Comparison of ENCODE assay signal across 12 cellular contexts in genomic region chr7:92790987-92791386, GRCh38. TPM values are rescaled to one million over a fixed set of nuclear protein-coding genes. Genes with fewer than 3 reads are reported as not detected.
DNase-seq lines count a peak whose midpoint lies in the region; ATAC-seq and TF ChIP-seq lines count a peak whose summit lies in the region.
"Had no signal": no experiment of that assay in that cellular context is flagged by ENCODE, and none has a peak within 500 bp of the region (broad histone marks: within the 10 kb centered on the region; RNA-seq: fewer than 3 reads in every experiment).

No MANE protein-coding gene starts in this region.

- POLR2A ChIA-PET in RWPE1 (lab: Yijun Ruan, JAX; ENCODE audit: low non-redundant PET): no interaction called here

- ATAC-seq in activated naive CD8-positive, alpha-beta T cell treated with anti-CD3 and anti-CD28 coated beads, Interleukin-2, amount 50 U/mL, for 24 hours: no peak
- peak; percentile 47 to 86 for ATAC-seq in left cardiac atrium

- H3K36me3 ChIP-seq in adipocyte (ENCODE audit: control insufficient read depth, insufficient read depth, low read length, severe bottlenecking) (no peaks in the 10 kb centered on the region), tibial artery (no peaks in the 10 kb centered on the region), HAP-1 (replicated peaks) (0 out of 2 replicates have a peak, but pooled peaks cover 3% of the 10 kb centered on the region)

- no peak overlapping the region for H3K9ac ChIP-seq in adipocyte (ENCODE audit: low read length)
- H3K9ac ChIP-seq: parathyroid adenoma had no signal

- peaks cover 22% of the 10 kb centered on the region for H3K9me3 Mint-ChIP-seq in activated naive CD8-positive, alpha-beta T cell treated with anti-CD3 and anti-CD28 coated beads, Interleukin-2, amount 50 U/mL, for 24 hours
- peaks cover 21% of the 10 kb centered on the region for H3K9me3 Mint-ChIP-seq in activated naive CD8-positive, alpha-beta T cell treated with anti-CD3 and anti-CD28 coated beads for 36 hours

- H3K36me3 Mint-ChIP-seq in activated naive CD8-positive, alpha-beta T cell treated with anti-CD3 and anti-CD28 coated beads, Interleukin-2, amount 50 U/mL, for 24 hours (ENCODE audit: low read depth): peaks cover 67% of the 10 kb centered on the region
- H3K36me3 Mint-ChIP-seq in activated naive CD8-positive, alpha-beta T cell treated with anti-CD3 and anti-CD28 coated beads for 36 hours: peaks cover 50% of the 10 kb centered on the region

- peak overlapping the region; percentile 71 for H3K27ac Mint-ChIP-seq in activated naive CD8-positive, alpha-beta T cell treated with anti-CD3 and anti-CD28 coated beads, Interleukin-2, amount 50 U/mL, for 24 hours
- H3K27ac Mint-ChIP-seq in activated naive CD8-positive, alpha-beta T cell treated with anti-CD3 and anti-CD28 coated beads for 36 hours: no peak overlapping the region
- H3K27ac Mint-ChIP-seq: activated T-cell treated with anti-CD3 and anti-CD28 coated beads, Interleukin-2, amount 50 U/mL, for 24 hours had no signal

- H3K4me3 ChIP-seq in adipocyte (ENCODE audit: low read length) (peak overlapping the region; percentile 43), tibial artery (no peak overlapping the region), HAP-1 (no peak overlapping the region)
- H3K4me3 ChIP-seq: esophagus squamous epithelium had no signal

- no peak for TF ChIP-seq CTCF in tibial artery (IDR thresholded peaks at IDR 0.05)
- TF ChIP-seq CTCF in RWPE1 (conservative IDR thresholded peaks at IDR 0.05; ENCODE audit: low read depth): no peak

- H3K4me3 Mint-ChIP-seq in activated naive CD8-positive, alpha-beta T cell treated with anti-CD3 and anti-CD28 coated beads, Interleukin-2, amount 50 U/mL, for 24 hours: no peak overlapping the region
- H3K4me3 Mint-ChIP-seq in activated naive CD8-positive, alpha-beta T cell treated with anti-CD3 and anti-CD28 coated beads for 36 hours: no peak overlapping the region
- H3K4me3 Mint-ChIP-seq: activated T-cell treated with anti-CD3 and anti-CD28 coated beads, Interleukin-2, amount 50 U/mL, for 24 hours had no signal

- DNase-seq in activated naive CD8-positive, alpha-beta T cell treated with anti-CD3 and anti-CD28 coated beads, Interleukin-2, amount 50 U/mL, for 24 hours: no peak
- no peak for DNase-seq in activated naive CD8-positive, alpha-beta T cell treated with anti-CD3 and anti-CD28 coated beads for 36 hours
- DNase-seq in adipocyte (ENCODE audit: low read depth): peak; percentile 74
- DNase-seq in left cardiac atrium: no peak
- DNase-seq in tibial artery: peak in 1 of 2 donors; percentile 72
- no peak for DNase-seq in RWPE1 (ENCODE audit: low spot score)
- DNase-seq in NCI-H187 treated with DMSO at 0.1 percent for 48 hours (lab: John Stamatoyannopoulos, UW): no peak
- DNase-seq in HAP-1 (ENCODE audit: low spot score in 2 of 2): no peak
- DNase-seq: activated T-cell treated with anti-CD3 and anti-CD28 coated beads, Interleukin-2, amount 50 U/mL, for 24 hours; esophagus squamous epithelium; stimulated activated CD4-positive, alpha-beta T cell treated with anti-CD3 and anti-CD28 coated beads, Interleukin-4, amount 100 ng/mL, for 4 hours had no signal

- CTCF ChIA-PET in RWPE1 (lab: Yijun Ruan, JAX): no interaction called here

- H3K9me3 ChIP-seq in adipocyte (ENCODE audit: control insufficient read depth, low read length) (peaks cover 11% of the 10 kb centered on the region), tibial artery (peaks cover 0 to 6% (median 3%) of the 10 kb centered on the region in 3 donors), HAP-1 (peaks cover 3% of the 10 kb centered on the region; the same call in 1 of the 2 replicates)

- peaks cover 71% of the 10 kb centered on the region for H3K4me1 Mint-ChIP-seq in activated naive CD8-positive, alpha-beta T cell treated with anti-CD3 and anti-CD28 coated beads, Interleukin-2, amount 50 U/mL, for 24 hours
- H3K4me1 Mint-ChIP-seq in activated naive CD8-positive, alpha-beta T cell treated with anti-CD3 and anti-CD28 coated beads for 36 hours: peaks cover 38% of the 10 kb centered on the region

- H3K4me1 ChIP-seq in adipocyte (ENCODE audit: control insufficient read depth, insufficient read depth, low read length) (peaks cover 49% of the 10 kb centered on the region), tibial artery (peaks cover 0 to 64% (median 26%) of the 10 kb centered on the region in 4 donors), HAP-1 (peaks cover 27% of the 10 kb centered on the region)

- H3K27ac ChIP-seq in tibial artery: peak overlapping the region; percentile 58 to 69
- no peak overlapping the region for H3K27ac ChIP-seq in RWPE1
- H3K27ac ChIP-seq: esophagus squamous epithelium, parathyroid adenoma had no signal

- no peaks in the 10 kb centered on the region for H3K27me3 Mint-ChIP-seq in activated naive CD8-positive, alpha-beta T cell treated with anti-CD3 and anti-CD28 coated beads, Interleukin-2, amount 50 U/mL, for 24 hours
- no peaks in the 10 kb centered on the region for H3K27me3 Mint-ChIP-seq in activated naive CD8-positive, alpha-beta T cell treated with anti-CD3 and anti-CD28 coated beads for 36 hours
- H3K27me3 Mint-ChIP-seq: activated T-cell treated with anti-CD3 and anti-CD28 coated beads, Interleukin-2, amount 50 U/mL, for 24 hours had no signal

- intact Hi-C loops in left cardiac atrium (cut with DNase I): no loop called here
- intact Hi-C loops in tibial artery (cut with DNase I; ENCODE audit: low total_unique reads): no loop called here

- in situ Hi-C loops in HAP-1 (cut with MboI; ENCODE audit: low sequenced_read_pairs): no loop called here

- no peaks in the 10 kb centered on the region for H3K27me3 ChIP-seq in adipocyte (replicated peaks; ENCODE audit: control insufficient read depth, insufficient read depth, low read length)
- no peaks in the 10 kb centered on the region for H3K27me3 ChIP-seq in tibial artery
- H3K27me3 ChIP-seq in HAP-1 (ENCODE audit: low read depth): no peaks in the 10 kb centered on the region
- H3K27me3 ChIP-seq: esophagus squamous epithelium had no signal

RNA-seq across cellular contexts. Expression of gene CDK6, which starts 45.4 kb away (rescaled TPM):
- 100 to 1,000 TPM; 103 to 106 TPM for total RNA-seq in activated naive CD8-positive, alpha-beta T cell treated with anti-CD3 and anti-CD28 coated beads for 36 hours
- total RNA-seq in left cardiac atrium: 10 to 100 TPM; 12.9 to 13.9 TPM

Comparison
In these comparisons a context has a peak if more than half of its experiments do, and no peak if none do; other contexts are left out.
1. RNA of gene CDK6, which starts 45.4 kb away (total RNA-seq): 103 to 106 TPM in activated naive CD8-positive, alpha-beta T cell treated with anti-CD3 and anti-CD28 coated beads for 36 hours; 12.9 to 13.9 TPM in left cardiac atrium; every median in the first group is over 4 times any median in the second.